ENCODE assay signal across 1 cellular context in genomic region chr21:37531402-37532042, GRCh38.
TF ChIP-seq lines count a peak whose summit lies in the region.

No MANE protein-coding gene starts in this region.

TF ChIP-seq in WTC11, 78 proteins besides CTCF, POLR2A, EP300 and RAD21 (continued from another document):
- no peak for TF ChIP-seq E2F1 (CRISPR knock-in tag; IDR thresholded peaks at IDR 0.05)
